In genomic region chr5:94702729-94703128, GRCh38 we compare ENCODE assay signal across 12 cellular contexts.
DNase-seq lines count a peak whose midpoint lies in the region; ATAC-seq and TF ChIP-seq lines count a peak whose summit lies in the region.
"Had no signal": no experiment of that assay in that cellular context is flagged by ENCODE, and none has a peak within 500 bp of the region (broad histone marks: within the 10 kb centered on the region; RNA-seq: fewer than 3 reads in every experiment).

No MANE protein-coding gene starts in this region.

- H3K36me3 ChIP-seq in OCI-LY1 (ENCODE audit: insufficient read depth, low read length) (0 out of 2 replicates have a peak, but pooled peaks cover 1% of the 10 kb centered on the region), left lung (peaks cover 0 to 5% of the 10 kb centered on the region in 2 donors)
- no peaks in the 10 kb centered on the region for H3K36me3 ChIP-seq in naive thymus-derived CD4-positive, alpha-beta T cell (ENCODE audit: control insufficient read depth in 2 of 3, insufficient read depth in 3 of 3, low read length in 3 of 3)
- H3K36me3 ChIP-seq: SJSA1 had no signal

- no peaks in the 10 kb centered on the region for H3K9me3 Mint-ChIP-seq in naive thymus-derived CD4-positive, alpha-beta T cell
- H3K9me3 Mint-ChIP-seq: naive thymus-derived CD8-positive, alpha-beta T cell had no signal

- no peak for TF ChIP-seq CTCF in OCI-LY1 (IDR thresholded peaks at IDR 0.05; ENCODE audit: low read length)
- TF ChIP-seq CTCF in left lung (IDR thresholded peaks at IDR 0.05): no peak

- H3K4me1 ChIP-seq in OCI-LY1 (ENCODE audit: insufficient read depth, low read length, severe bottlenecking): peaks cover 24% of the 10 kb centered on the region
- H3K4me1 ChIP-seq in naive thymus-derived CD4-positive, alpha-beta T cell (ENCODE audit: control insufficient read depth in 2 of 2, insufficient read depth in 2 of 2, low read length in 2 of 2): no peaks in the 10 kb centered on the region
- H3K4me1 ChIP-seq in left lung: no peaks in the 10 kb centered on the region
- H3K4me1 ChIP-seq: SJSA1 had no signal

- H3K4me1 Mint-ChIP-seq in naive thymus-derived CD4-positive, alpha-beta T cell: peaks cover 0 to 12% (median 0%) of the 10 kb centered on the region in 7 donors

- H3K27ac ChIP-seq in OCI-LY1 (ENCODE audit: low read depth, low read length, poor library complexity, severe bottlenecking) (peak overlapping the region; percentile 32), left lung (no peak overlapping the region)
- no peak overlapping the region for H3K27ac ChIP-seq in naive thymus-derived CD4-positive, alpha-beta T cell (ENCODE audit: low read depth, low read length)
- H3K27ac ChIP-seq: SJSA1 had no signal

- H3K4me3 Mint-ChIP-seq in naive thymus-derived CD4-positive, alpha-beta T cell: no peak overlapping the region
- H3K4me3 Mint-ChIP-seq: naive thymus-derived CD8-positive, alpha-beta T cell had no signal

- no peak overlapping the region for H3K4me2 ChIP-seq in OCI-LY1 (ENCODE audit: low read length)

- H3K4me3 ChIP-seq in OCI-LY1 (ENCODE audit: low read depth, low read length, poor library complexity, severe bottlenecking) (no peak overlapping the region), left lung (no peak overlapping the region)
- H3K4me3 ChIP-seq in naive thymus-derived CD4-positive, alpha-beta T cell (ENCODE audit: low read length): no peak overlapping the region
- H3K4me3 ChIP-seq: SJSA1 had no signal

- peak overlapping the region in 3 of 9 donors; percentile 14 to 48 (median 39) for H3K27ac Mint-ChIP-seq in naive thymus-derived CD4-positive, alpha-beta T cell
- H3K27ac Mint-ChIP-seq: naive thymus-derived CD8-positive, alpha-beta T cell had no signal

- H3K36me3 Mint-ChIP-seq in naive thymus-derived CD4-positive, alpha-beta T cell: peaks cover 0 to 13% (median 5%) of the 10 kb centered on the region in 5 donors

- H3F3A ChIP-seq in OCI-LY1 (ENCODE audit: insufficient read depth, low read length): no peaks in the 10 kb centered on the region

- H3K27me3 Mint-ChIP-seq in naive thymus-derived CD4-positive, alpha-beta T cell: no peaks in the 10 kb centered on the region
- H3K27me3 Mint-ChIP-seq: naive thymus-derived CD8-positive, alpha-beta T cell had no signal

- H2AFZ ChIP-seq in OCI-LY1 (ENCODE audit: low read length): no peak overlapping the region

- DNase-seq in ecto neural progenitor cell (ENCODE audit: low spot score): no peak
- DNase-seq in naive thymus-derived CD4-positive, alpha-beta T cell: no peak
- no peak for DNase-seq in left lung
- DNase-seq: activated CD4-positive, alpha-beta T cell treated with anti-CD3 and anti-CD28 coated beads for 4 hours; Calu3; IMR-90; naive thymus-derived CD8-positive, alpha-beta T cell had no signal

- ATAC-seq in GM18520 (IDR thresholded peaks at IDR 0.05; ENCODE audit: unreplicated experiment): peak; percentile 35
- ATAC-seq in GM21381 (IDR thresholded peaks at IDR 0.05; ENCODE audit: unreplicated experiment): peak; percentile 47
- peak; percentile 73 for ATAC-seq in HG03064 (IDR thresholded peaks at IDR 0.05; ENCODE audit: low read depth, unreplicated experiment)
- no peak for ATAC-seq in naive thymus-derived CD4-positive, alpha-beta T cell
- no peak for ATAC-seq in left lung
- ATAC-seq: naive thymus-derived CD8-positive, alpha-beta T cell had no signal

- H3K9me2 ChIP-seq in OCI-LY1 (ENCODE audit: low read depth, low read length): no peaks in the 10 kb centered on the region

- H4K20me1 ChIP-seq in OCI-LY1 (ENCODE audit: insufficient read depth, low read length): no peaks in the 10 kb centered on the region

- no peaks in the 10 kb centered on the region for H3K9me3 ChIP-seq in OCI-LY1 (ENCODE audit: low read length)
- H3K9me3 ChIP-seq in naive thymus-derived CD4-positive, alpha-beta T cell (ENCODE audit: control insufficient read depth in 2 of 3, low read length in 3 of 3): no peaks in the 10 kb centered on the region
- H3K9me3 ChIP-seq in left lung: no peaks in the 10 kb centered on the region
- H3K9me3 ChIP-seq: SJSA1 had no signal

- POLR2A ChIA-PET in naive thymus-derived CD4-positive, alpha-beta T cell (lab: Charles Lee): no interaction called here

- intact Hi-C loops in naive thymus-derived CD4-positive, alpha-beta T cell (cut with micrococcal nuclease): no loop called here
- intact Hi-C loops in left lung (cut with DNase I): no loop called here

- H3K9ac ChIP-seq in OCI-LY1 (ENCODE audit: low read length): no peak overlapping the region

- no peaks in the 10 kb centered on the region for H3K27me3 ChIP-seq in OCI-LY1 (ENCODE audit: insufficient read depth, low read length)
- H3K27me3 ChIP-seq in naive thymus-derived CD4-positive, alpha-beta T cell (ENCODE audit: control insufficient read depth in 2 of 2, insufficient read depth in 2 of 2, low read length in 2 of 2): no peaks in the 10 kb centered on the region
- no peaks in the 10 kb centered on the region for H3K27me3 ChIP-seq in left lung
- H3K27me3 ChIP-seq: SJSA1 had no signal

- no peaks in the 10 kb centered on the region for H3K79me2 ChIP-seq in OCI-LY1 (ENCODE audit: insufficient read depth, low read length)

- CTCF ChIA-PET in naive thymus-derived CD4-positive, alpha-beta T cell (lab: Charles Lee): no interaction called here

Comparison
In these comparisons a context has a peak if more than half of its experiments do, and no peak if none do; other contexts are left out.
1. ATAC-seq: peak in GM18520 (single experiment), GM21381 (single experiment) and HG03064 (single experiment); none in naive thymus-derived CD4-positive, alpha-beta T cell (single experiment) and left lung (single experiment).